Comparison of ENCODE assay signal across 23 cellular contexts in the genomic region with DNA sequence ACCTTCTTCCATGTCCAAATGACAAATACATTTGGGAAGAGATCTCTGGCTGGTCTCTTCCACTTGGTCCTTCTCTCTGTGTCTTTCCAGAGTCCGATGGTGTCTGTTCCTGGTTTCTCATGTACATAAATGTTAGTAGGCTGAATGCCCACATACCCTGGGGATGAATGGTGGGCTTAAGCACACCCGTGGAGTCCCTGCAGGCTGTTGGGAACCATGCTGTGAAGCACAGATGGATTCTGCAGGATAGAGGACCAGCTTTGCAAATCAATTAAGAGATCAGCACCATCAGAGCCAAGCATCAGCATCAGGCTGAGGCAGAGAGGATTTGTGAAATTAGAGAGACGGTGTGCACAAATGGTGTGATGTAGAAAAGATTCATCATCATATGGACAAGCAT.
"Had no signal": no experiment of that assay in that cellular context is flagged by ENCODE, and none has a peak within 500 bp of the region (broad histone marks: within the 10 kb centered on the region; RNA-seq: fewer than 3 reads in every experiment).

No MANE protein-coding gene starts in this region.

- H3K4me3 Mint-ChIP-seq: dendritic cell treated with granulocyte-macrophage colony-stimulating factor and Interleukin-4, amounts not matched to agents 40 ng/mL and 50 ng/mL, for 4 days; effector memory CD8-positive, alpha-beta T cell; immature natural killer cell; memory B cell; natural killer cell treated with Interleukin-12 subunit alpha and Interleukin-12 subunit beta and Interleukin-15 and Interleukin-18, amount 100 ng/mL, for 72 hours had no signal

- H3K9me3 Mint-ChIP-seq: dendritic cell treated with granulocyte-macrophage colony-stimulating factor and Interleukin-4, amounts not matched to agents 40 ng/mL and 50 ng/mL, for 4 days; effector memory CD8-positive, alpha-beta T cell; immature natural killer cell; memory B cell; natural killer cell treated with Interleukin-12 subunit alpha and Interleukin-12 subunit beta and Interleukin-15 and Interleukin-18, amount 100 ng/mL, for 72 hours had no signal

- H3K27ac ChIP-seq: epithelial cell of prostate, esophagus muscularis mucosa, gastrocnemius medialis, left ventricle myocardium inferior, lower lobe of right lung, pancreas, stomach, thoracic aorta, transverse colon had no signal

- H3K36me3 Mint-ChIP-seq: immature natural killer cell; memory B cell; natural killer cell treated with Interleukin-12 subunit alpha and Interleukin-12 subunit beta and Interleukin-15 and Interleukin-18, amount 100 ng/mL, for 72 hours had no signal

- FAIRE-seq: keratinocyte, pancreas, small intestine had no signal

- H3K9me3 ChIP-seq: esophagus muscularis mucosa, gastrocnemius medialis, left ventricle myocardium inferior, lower lobe of right lung, pancreas, stomach, thoracic aorta, transverse colon had no signal

- H3K4me1 Mint-ChIP-seq: immature natural killer cell had no signal

- H3K27ac Mint-ChIP-seq: dendritic cell treated with granulocyte-macrophage colony-stimulating factor and Interleukin-4, amounts not matched to agents 40 ng/mL and 50 ng/mL, for 4 days; effector memory CD8-positive, alpha-beta T cell; immature natural killer cell; memory B cell; natural killer cell treated with Interleukin-12 subunit alpha and Interleukin-12 subunit beta and Interleukin-15 and Interleukin-18, amount 100 ng/mL, for 72 hours; progenitor cell of endocrine pancreas had no signal

- H3K36me3 ChIP-seq: esophagus muscularis mucosa, gastrocnemius medialis, left ventricle myocardium inferior, lower lobe of right lung, pancreas, stomach, thoracic aorta, transverse colon had no signal

- DNase-seq: effector memory CD8-positive, alpha-beta T cell; gastrocnemius medialis; immature natural killer cell; left cardiac atrium; left ventricle myocardium inferior; lower lobe of right lung; midbrain; occipital lobe; pancreas; right cardiac atrium; small intestine; stimulated activated CD4-positive, alpha-beta T cell treated with anti-CD3 and anti-CD28 coated beads, Interleukin-12 subunit alpha, Interleukin-12 subunit beta, amount 100 ng/mL, for 4 hours; stimulated activated naive CD4-positive, alpha-beta T cell; stomach; transverse colon had no signal

- H3K27me3 ChIP-seq: gastrocnemius medialis, pancreas, transverse colon had no signal

- ATAC-seq: effector memory CD8-positive, alpha-beta T cell; gastrocnemius medialis; left cardiac atrium; lower lobe of right lung; natural killer cell treated with Interleukin-12 subunit alpha and Interleukin-12 subunit beta and Interleukin-15 and Interleukin-18, amount 100 ng/mL, for 72 hours; pancreas; right cardiac atrium had no signal

- H3K4me3 ChIP-seq: esophagus muscularis mucosa, gastrocnemius medialis, left ventricle myocardium inferior, lower lobe of right lung, pancreas, stomach, thoracic aorta, transverse colon had no signal

- H3K4me1 ChIP-seq: gastrocnemius medialis, lower lobe of right lung, pancreas, stomach, transverse colon had no signal
